18 cellular contexts compared by ENCODE assay signal in the genomic region with DNA sequence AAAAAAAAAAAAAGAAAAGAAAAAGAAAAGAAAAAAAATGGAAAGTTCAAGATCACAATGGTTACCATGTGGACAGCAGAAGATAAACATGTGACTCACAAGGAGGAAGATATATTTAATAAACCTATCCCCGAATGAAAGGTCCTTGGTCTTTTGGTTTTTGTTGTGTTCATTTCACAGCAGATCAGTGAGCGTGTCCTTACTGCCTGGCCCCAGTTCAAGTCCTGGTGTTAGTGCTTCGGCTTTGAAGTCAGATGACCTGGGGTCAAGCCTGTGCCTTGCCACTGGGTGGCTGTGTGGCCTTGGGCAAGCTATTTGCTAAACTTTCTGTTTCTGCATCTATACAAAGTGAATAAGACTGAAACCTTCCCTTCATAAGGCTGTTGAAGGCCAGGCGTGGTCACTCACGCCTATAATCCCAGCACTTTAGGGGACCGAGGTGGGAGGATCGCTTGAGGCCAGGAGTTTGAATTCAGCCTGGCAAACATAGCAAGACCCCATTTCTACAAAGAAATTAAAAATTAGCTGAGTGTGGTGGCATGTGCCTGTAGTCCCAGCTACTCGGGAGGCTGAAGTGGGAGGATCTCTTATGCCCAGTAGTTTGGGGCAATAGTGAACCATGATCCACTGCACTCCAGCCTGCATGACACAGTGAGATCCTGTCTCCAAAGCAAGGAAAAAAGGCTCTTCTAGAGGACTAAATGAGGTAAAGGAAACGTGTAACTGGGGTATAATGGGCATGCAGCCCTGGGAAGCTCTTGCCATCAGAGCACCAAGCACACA.
DNase-seq lines count a peak whose midpoint lies in the region; ATAC-seq, FAIRE-seq and TF ChIP-seq lines count a peak whose summit lies in the region.
"Had no signal": no experiment of that assay in that cellular context is flagged by ENCODE, and none has a peak within 500 bp of the region (broad histone marks: within the 10 kb centered on the region; RNA-seq: fewer than 3 reads in every experiment).

No MANE protein-coding gene starts in this region.

- POLR2A ChIA-PET in MCF 10A (lab: Yijun Ruan, JAX) = interaction anchor here (0.7 kb wide), 2 partner anchors 21 to 146 kb away, joined by 3 read pairs; no protein-coding TSS in a partner anchor

- peak; percentile 19 for DNase-seq in HFFc6
- peak; percentile 84 for DNase-seq in left lobe of liver (ENCODE audit: low spot score)
- no peak for DNase-seq in iPS-NIHi7 (ENCODE audit: extremely low spot score)
- DNase-seq in NCI-H187 (lab: John Stamatoyannopoulos, UW) = no peak
- no peak for DNase-seq in MCF 10A (ENCODE audit: unreplicated experiment)
- DNase-seq in stimulated activated naive CD4-positive, alpha-beta T cell (lab: John Stamatoyannopoulos, UW) = no peak
- DNase-seq: activated B cell treated with CpG ODN at 0.5 μM for 24 hours; anterior cingulate cortex; CD4-positive, CD25-positive, alpha-beta regulatory T cell; NCI-H2107; NCI-H774; right cardiac atrium; RPMI8226; stimulated activated CD4-positive, alpha-beta T cell treated with anti-CD3 and anti-CD28 coated beads, Interleukin-4, amount 100 ng/mL, for 1 hour; stimulated activated CD8-positive, alpha-beta memory T cell treated with anti-CD3 and anti-CD28 coated beads, Interleukin-4, amount 100 ng/mL, for 48 hours; tibial artery had no signal

- H3K27me3 Mint-ChIP-seq in HFFc6 (ENCODE audit: insufficient read depth) = peaks cover 3% of the 10 kb centered on the region; the same call in 1 of the 2 replicates
- H3K27me3 Mint-ChIP-seq in MCF 10A (ENCODE audit: insufficient read depth, unreplicated experiment) = no peaks in the 10 kb centered on the region
- H3K27me3 Mint-ChIP-seq: CD4-positive, CD25-positive, alpha-beta regulatory T cell had no signal

- no TSS peak for BruUV-seq in MCF 10A (replicated peaks; lab: Mats Ljungman, UMichigan)

- FAIRE-seq in endometrium (lab: Jason Lieb, UNC) = peak; percentile 55

- peaks cover 9% of the 10 kb centered on the region for H3K4me1 Mint-ChIP-seq in HFFc6 (ENCODE audit: low read depth)
- H3K4me1 Mint-ChIP-seq in MCF 10A (ENCODE audit: insufficient read depth, unreplicated experiment) = no peaks in the 10 kb centered on the region
- H3K4me1 Mint-ChIP-seq: CD4-positive, CD25-positive, alpha-beta regulatory T cell had no signal

- H3K4me3 Mint-ChIP-seq in HFFc6 (no peak overlapping the region), MCF 10A (ENCODE audit: unreplicated experiment) (no peak overlapping the region)
- H3K4me3 Mint-ChIP-seq: activated B cell treated with CpG ODN at 0.5 μM for 24 hours; CD4-positive, CD25-positive, alpha-beta regulatory T cell had no signal

- no peaks in the 10 kb centered on the region for H3K4me1 ChIP-seq in stomach smooth muscle (ENCODE audit: control insufficient read depth, insufficient read depth, low read length)
- H3K4me1 ChIP-seq: tibial artery had no signal

- CTCF ChIA-PET in MCF 10A (lab: Yijun Ruan, JAX) = interaction anchor here (1.1 kb wide), 1 partner anchor 15 kb away, joined by 3 read pairs; no protein-coding TSS in a partner anchor

- H3K27me3 ChIP-seq in stomach smooth muscle (ENCODE audit: control insufficient read depth in 1 of 2, insufficient read depth in 2 of 2, low read length in 2 of 2) = no peaks in the 10 kb centered on the region
- H3K27me3 ChIP-seq: tibial artery had no signal

- peak; percentile 99 for ATAC-seq in left lobe of liver
- ATAC-seq: right cardiac atrium had no signal

- H3K27ac Mint-ChIP-seq in HFFc6 = no peak overlapping the region; the same call in 1 of the 2 replicates
- H3K27ac Mint-ChIP-seq in MCF 10A (ENCODE audit: low read depth, unreplicated experiment) = no peak overlapping the region
- H3K27ac Mint-ChIP-seq: activated B cell treated with CpG ODN at 0.5 μM for 24 hours; CD4-positive, CD25-positive, alpha-beta regulatory T cell had no signal

- intact Hi-C loops in MCF 10A (cut with micrococcal nuclease) = no loop called here

- no peaks in the 10 kb centered on the region for H3K9me3 ChIP-seq in stomach smooth muscle (ENCODE audit: control insufficient read depth in 2 of 2, low read length in 2 of 2)
- H3K9me3 ChIP-seq: tibial artery had no signal

- H3K9ac ChIP-seq in stomach smooth muscle (ENCODE audit: low read length in 2 of 2) = no peak overlapping the region

- H3K9me3 Mint-ChIP-seq in HFFc6 (no peaks in the 10 kb centered on the region), MCF 10A (ENCODE audit: unreplicated experiment) (no peaks in the 10 kb centered on the region)
- H3K9me3 Mint-ChIP-seq: activated B cell treated with CpG ODN at 0.5 μM for 24 hours had no signal

- no peaks in the 10 kb centered on the region for H3K36me3 Mint-ChIP-seq in HFFc6 (ENCODE audit: low read depth)
- H3K36me3 Mint-ChIP-seq in MCF 10A (ENCODE audit: insufficient read depth, unreplicated experiment) = no peaks in the 10 kb centered on the region
- H3K36me3 Mint-ChIP-seq: CD4-positive, CD25-positive, alpha-beta regulatory T cell had no signal

- peak overlapping the region; percentile 38 for H3K27ac ChIP-seq in stomach smooth muscle (ENCODE audit: low read length)
- H3K27ac ChIP-seq: tibial artery had no signal

- TF ChIP-seq CTCF in HFFc6 (IDR thresholded peaks at IDR 0.05) (no peak; the same call in 1 of the 2 replicates), MCF 10A (IDR thresholded peaks at IDR 0.05; ENCODE audit: unreplicated experiment) (no peak)

- no peaks in the 10 kb centered on the region for H3K36me3 ChIP-seq in stomach smooth muscle (ENCODE audit: control insufficient read depth in 2 of 2, insufficient read depth in 2 of 2, low read length in 2 of 2)
- H3K36me3 ChIP-seq: tibial artery had no signal

- H3K4me3 ChIP-seq in stomach smooth muscle (ENCODE audit: low read length in 2 of 2) = no peak overlapping the region
- H3K4me3 ChIP-seq: tibial artery had no signal

Comparison
In these comparisons a context has a peak if more than half of its experiments do, and no peak if none do; other contexts are left out.
1. DNase-seq: peak in HFFc6 (single experiment) and left lobe of liver (single experiment); none in iPS-NIHi7 (single experiment), NCI-H187 (0 of 2), MCF 10A (single experiment) and stimulated activated naive CD4-positive, alpha-beta T cell (0 of 6).